11 cellular contexts compared by ENCODE assay signal in the genomic region with DNA sequence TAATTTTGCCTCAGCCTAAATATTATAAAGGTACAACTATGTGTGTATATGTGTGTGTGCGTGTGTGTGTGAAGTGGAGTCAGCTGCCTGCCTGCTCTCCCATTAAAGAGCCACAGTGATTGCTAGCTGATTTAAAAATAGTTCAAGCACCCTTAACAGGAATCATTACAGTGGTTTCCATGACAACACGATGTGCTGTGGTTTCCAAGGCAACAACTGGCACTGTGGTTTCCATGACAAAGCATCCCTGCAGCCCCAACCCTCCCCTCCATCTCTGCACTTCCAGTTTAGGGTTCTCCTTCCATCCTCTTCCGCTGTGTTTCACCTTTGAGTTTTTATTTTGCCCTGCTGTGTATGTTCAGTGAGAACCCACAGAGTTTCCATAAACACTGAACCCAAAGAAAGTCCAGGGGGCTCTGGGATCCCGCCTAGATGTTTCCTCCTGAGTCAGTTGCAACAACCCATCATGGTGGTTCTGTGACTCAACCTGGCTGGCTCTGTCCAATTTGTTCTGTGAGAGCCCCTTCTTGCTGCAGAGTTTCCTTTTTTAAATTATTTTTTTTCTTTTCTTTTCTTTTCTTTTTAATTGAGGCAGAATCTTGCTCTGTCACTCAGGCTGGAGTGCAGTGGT. TPM values are rescaled to one million over a fixed set of nuclear protein-coding genes. Genes with fewer than 3 reads are reported as not detected.
DNase-seq lines count a peak whose midpoint lies in the region; ATAC-seq and TF ChIP-seq lines count a peak whose summit lies in the region.
"Had no signal": no experiment of that assay in that cellular context is flagged by ENCODE, and none has a peak within 500 bp of the region (broad histone marks: within the 10 kb centered on the region; RNA-seq: fewer than 3 reads in every experiment).

No MANE protein-coding gene starts in this region.

- peaks cover 4 to 14% of the 10 kb centered on the region in 2 experiments; a peak in 2 of 4 replicates for H3K4me1 ChIP-seq in SK-N-SH (ENCODE audit: control insufficient read depth in 1 of 2, insufficient read depth in 2 of 2, low read depth in 1 of 2, low read length in 1 of 2)

- ATAC-seq in SK-N-SH treated with all-trans-retinoic acid at 6 μM for 48 hours: no peak
- no peak for ATAC-seq in HG03045 (IDR thresholded peaks at IDR 0.05; ENCODE audit: unreplicated experiment)

- no peaks in the 10 kb centered on the region for H3K9me3 Mint-ChIP-seq in osteocyte (ENCODE audit: unreplicated experiment)

- H3K36me3 ChIP-seq in SK-N-SH (replicated peaks in 1 of 2; ENCODE audit: control insufficient read depth in 1 of 2, insufficient read depth in 2 of 2, low read length in 1 of 2): no peaks in the 10 kb centered on the region

- no peak overlapping the region for H3K4me3 Mint-ChIP-seq in osteocyte (ENCODE audit: unreplicated experiment)

- H3F3A ChIP-seq in SK-N-SH (replicated peaks; ENCODE audit: insufficient read depth): peaks cover 19% of the 10 kb centered on the region

- no peaks in the 10 kb centered on the region for H3K9me3 ChIP-seq in SK-N-SH

- POLR2A ChIA-PET in SK-N-SH (lab: Yijun Ruan, JAX): no interaction called here

- H3K4me3 ChIP-seq in SK-N-SH (ENCODE audit: low read depth in 2 of 2, low read length in 1 of 2): no peak overlapping the region

- H4K20me1 ChIP-seq in SK-N-SH (ENCODE audit: insufficient read depth): no peaks in the 10 kb centered on the region

- TF ChIP-seq EP300 in SK-N-SH (IDR thresholded peaks at IDR 0.05; ENCODE audit: borderline replicate concordance in 1 of 2, low read depth in 1 of 2, low read length in 1 of 2): no peak

- no peaks in the 10 kb centered on the region for H3K36me3 Mint-ChIP-seq in osteocyte (ENCODE audit: unreplicated experiment)
- H3K36me3 Mint-ChIP-seq: CD14-positive monocyte had no signal

- no peaks in the 10 kb centered on the region for H3K79me2 ChIP-seq in SK-N-SH (ENCODE audit: insufficient read depth)

- H3K27ac Mint-ChIP-seq in osteocyte (ENCODE audit: unreplicated experiment): peak overlapping the region; percentile 47

- no peak overlapping the region for H3K27ac ChIP-seq in SK-N-SH (ENCODE audit: low read depth in 2 of 2, low read length in 1 of 2)
- H3K27ac ChIP-seq in caudate nucleus (ENCODE audit: low read depth, low read length): no peak overlapping the region

- TF ChIP-seq CTCF in SK-N-SH (IDR thresholded peaks at IDR 0.05) (no peak), osteocyte (IDR thresholded peaks at IDR 0.05) (no peak)

- 48% methylated on average over 4 of the region's 4 CpGs for WGBS in SK-N-SH (ENCODE audit: low lambda C conversion rate)

- H3K27me3 ChIP-seq in SK-N-SH (ENCODE audit: insufficient read depth): no peaks in the 10 kb centered on the region

- peak overlapping the region; percentile 27; the same call in 1 of the 2 replicates for H2AFZ ChIP-seq in SK-N-SH (ENCODE audit: low read depth)

- TF ChIP-seq RAD21 in SK-N-SH (IDR thresholded peaks at IDR 0.05; ENCODE audit: low read length): no peak

- H3K9ac ChIP-seq in SK-N-SH: no peak overlapping the region

- no peak overlapping the region for H3K4me2 ChIP-seq in SK-N-SH

- H3K9me2 ChIP-seq in SK-N-SH: no peaks in the 10 kb centered on the region

- no peaks in the 10 kb centered on the region for H3K27me3 Mint-ChIP-seq in osteocyte (ENCODE audit: unreplicated experiment)

- DNase-seq in SK-N-SH (peak; percentile 66), NCI-H2196 treated with DMSO at 0.1 percent for 48 hours (lab: John Stamatoyannopoulos, UW; ENCODE audit: unreplicated experiment) (peak; percentile 40), caudate nucleus (lab: John Stamatoyannopoulos, UW) (peak in 44 of 61 donors; percentile 14 to 95 (median 52)), osteocyte (ENCODE audit: extremely low spot score, unreplicated experiment) (no peak), mucosa of gallbladder (ENCODE audit: low spot score) (no peak), HuH-7 (ENCODE audit: low spot score) (no peak)
- DNase-seq: activated gamma-delta T cell had no signal

- CTCF ChIA-PET in SK-N-SH (lab: Yijun Ruan, JAX): interaction anchor here (2.7 to 24.7 kb wide), 2 partner anchors 10 to 78 kb away, joined by 9 to 463 read pairs; no protein-coding TSS in a partner anchor

- peaks cover 36% of the 10 kb centered on the region for H3K4me1 Mint-ChIP-seq in osteocyte (ENCODE audit: unreplicated experiment)

TF ChIP-seq in SK-N-SH, 30 proteins besides CTCF, POLR2A, EP300 and RAD21:
- TF ChIP-seq REST (IDR thresholded peaks at IDR 0.05; ENCODE audit: low read depth, low read length) (no peak), TCF12 (IDR thresholded peaks at IDR 0.05) (no peak), CHD2 (IDR thresholded peaks at IDR 0.05; ENCODE audit: low read length, partially characterized antibody) (no peak)
- TF ChIP-seq, protein P1, sequence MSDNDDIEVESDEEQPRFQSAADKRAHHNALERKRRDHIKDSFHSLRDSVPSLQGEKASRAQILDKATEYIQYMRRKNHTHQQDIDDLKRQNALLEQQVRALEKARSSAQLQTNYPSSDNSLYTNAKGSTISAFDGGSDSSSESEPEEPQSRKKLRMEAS (IDR thresholded peaks at IDR 0.05; ENCODE audit: low read depth): no peak

TF ChIP-seq in SK-N-SH treated with all-trans-retinoic acid at 6 μM for 48 hours, 23 proteins besides CTCF, POLR2A, EP300 and RAD21:
- TF ChIP-seq RARB (CRISPR knock-in tag; IDR thresholded peaks at IDR 0.05) (no peak), ZNF70 (CRISPR knock-in tag; IDR thresholded peaks at IDR 0.05) (no peak), ESRRG (CRISPR knock-in tag; IDR thresholded peaks at IDR 0.05) (no peak), OSR1 (CRISPR knock-in tag; IDR thresholded peaks at IDR 0.05) (no peak), ZNF565 (CRISPR knock-in tag; conservative IDR thresholded peaks at IDR 0.05; ENCODE audit: low read depth) (no peak), SNAI2 (CRISPR knock-in tag; IDR thresholded peaks at IDR 0.05) (no peak)
- TF ChIP-seq, protein P2, sequence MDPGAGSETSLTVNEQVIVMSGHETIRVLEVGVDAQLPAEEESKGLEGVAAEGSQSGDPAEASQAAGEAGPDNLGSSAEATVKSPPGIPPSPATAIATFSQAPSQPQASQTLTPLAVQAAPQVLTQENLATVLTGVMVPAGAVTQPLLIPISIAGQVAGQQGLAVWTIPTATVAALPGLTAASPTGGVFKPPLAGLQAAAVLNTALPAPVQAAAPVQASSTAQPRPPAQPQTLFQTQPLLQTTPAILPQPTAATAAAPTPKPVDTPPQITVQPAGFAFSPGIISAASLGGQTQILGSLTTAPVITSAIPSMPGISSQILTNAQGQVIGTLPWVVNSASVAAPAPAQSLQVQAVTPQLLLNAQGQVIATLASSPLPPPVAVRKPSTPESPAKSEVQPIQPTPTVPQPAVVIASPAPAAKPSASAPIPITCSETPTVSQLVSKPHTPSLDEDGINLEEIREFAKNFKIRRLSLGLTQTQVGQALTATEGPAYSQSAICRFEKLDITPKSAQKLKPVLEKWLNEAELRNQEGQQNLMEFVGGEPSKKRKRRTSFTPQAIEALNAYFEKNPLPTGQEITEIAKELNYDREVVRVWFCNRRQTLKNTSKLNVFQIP (CRISPR knock-in tag; IDR thresholded peaks at IDR 0.05; ENCODE audit: borderline replicate concordance, low read depth): no peak

RNA-seq across cellular contexts. Expression of gene PNMA8A, which starts 7.1 kb away (rescaled TPM):
- 10.2 and 13.8 TPM in 2 replicates for polyA plus RNA-seq in SK-N-SH (2012; rRNA removed)
- 15.7 and 15.8 TPM in 2 replicates for polyA plus RNA-seq in SK-N-SH (2012; cell fraction: cytosol; rRNA removed)
- polyA plus RNA-seq in SK-N-SH (2012; cell fraction: nucleus; rRNA removed): 6.8 and 8.5 TPM in 2 replicates
- total RNA-seq in osteocyte (10.3 and 10.8 TPM in 2 replicates), mucosa of gallbladder (9.6 TPM)
- polyA plus RNA-seq: CD14-positive monocyte had no signal

RNA-seq across cellular contexts. Expression of gene PNMA8B, which starts 17.2 kb away (rescaled TPM):
- 0.63 and 0.92 TPM in 2 replicates for polyA plus RNA-seq in SK-N-SH (2012; rRNA removed)
- polyA plus RNA-seq in SK-N-SH (2012; cell fraction: cytosol; rRNA removed): 0.39 and 0.66 TPM in 2 replicates
- polyA plus RNA-seq in SK-N-SH (2012; cell fraction: nucleus; rRNA removed): 0.66 and 0.74 TPM in 2 replicates
- total RNA-seq in osteocyte (2.5 TPM in 2 replicates), mucosa of gallbladder (5.3 TPM)

RNA-seq across cellular contexts. Expression of gene PNMA8C, which starts 49.7 kb away (rescaled TPM):
- 1.3 and 1.6 TPM in 2 replicates for polyA plus RNA-seq in SK-N-SH (2012; rRNA removed)
- 1.1 and 1.4 TPM in 2 replicates for polyA plus RNA-seq in SK-N-SH (2012; cell fraction: cytosol; rRNA removed)
- polyA plus RNA-seq in SK-N-SH (2012; cell fraction: nucleus; rRNA removed): 1.6 and 1.8 TPM in 2 replicates
- total RNA-seq in osteocyte: 0.11 TPM in 1 of 2 replicates, not detected in the other
- total RNA-seq in mucosa of gallbladder: 1.4 TPM
- polyA plus RNA-seq: CD14-positive monocyte, liver had no signal

Comparison
In these comparisons a context has a peak if more than half of its experiments do, and no peak if none do; other contexts are left out.
1. DNase-seq: peak in SK-N-SH (single experiment), NCI-H2196 treated with DMSO at 0.1 percent for 48 hours (single experiment) and caudate nucleus (44 of 61); none in osteocyte (single experiment), mucosa of gallbladder (single experiment) and HuH-7 (single experiment).